In genomic region chr6:44243345-44243744, GRCh38 we compare ENCODE assay signal across 27 cellular contexts. TPM values are rescaled to one million over a fixed set of nuclear protein-coding genes. Genes with fewer than 3 reads are reported as not detected.
"Had no signal": no experiment of that assay in that cellular context is flagged by ENCODE, and none has a peak within 500 bp of the region (broad histone marks: within the 10 kb centered on the region; RNA-seq: fewer than 3 reads in every experiment).

No MANE protein-coding gene starts in this region.

- H3K27ac Mint-ChIP-seq: dendritic cell treated with granulocyte-macrophage colony-stimulating factor and Interleukin-4, amounts not matched to agents 40 ng/mL and 50 ng/mL, for 4 days; endodermal cell; nephron progenitor cell; stimulated activated naive B cell treated with anti-CD40 and anti-IgM and Interleukin-4, amounts not matched to agents 10 μg/mL and 1 μg/mL and 100 μg/mL, for 72 hours had no signal

- H3K4me3 Mint-ChIP-seq: dendritic cell treated with granulocyte-macrophage colony-stimulating factor and Interleukin-4, amounts not matched to agents 40 ng/mL and 50 ng/mL, for 4 days; endodermal cell; nephron progenitor cell; stimulated activated naive B cell treated with anti-CD40 and anti-IgM and Interleukin-4, amounts not matched to agents 10 μg/mL and 1 μg/mL and 100 μg/mL, for 72 hours had no signal

- H3K4me3 ChIP-seq: colonic mucosa, gastrocnemius medialis, left lung, right lobe of liver, thoracic aorta, tibial nerve, vagina had no signal

- H3K9me3 ChIP-seq: colonic mucosa, gastrocnemius medialis, left lung, neutrophil, right lobe of liver, thoracic aorta, tibial nerve, vagina had no signal

- DNase-seq: colonic mucosa; effector CD8-positive, alpha-beta T cell; endodermal cell; foreskin fibroblast; gastrocnemius medialis; mammary epithelial cell; mesendoderm; midbrain; naive thymus-derived CD4-positive, alpha-beta T cell; nephron progenitor cell; small intestine; stimulated activated CD4-positive, alpha-beta T cell treated with anti-CD3 and anti-CD28 coated beads, Interleukin-15, amount 100 ng/mL, for 24 hours; stimulated activated CD4-positive, alpha-beta T cell treated with anti-CD3 and anti-CD28 coated beads, Interleukin-2, amount 100 ng/mL, for 48 hours; stimulated activated naive B cell treated with anti-CD40 and anti-IgM and Interleukin-4, amounts not matched to agents 10 μg/mL and 1 μg/mL and 100 μg/mL, for 72 hours had no signal

- ATAC-seq: esophagus mucosa; gastrocnemius medialis; left lung; naive thymus-derived CD4-positive, alpha-beta T cell; right lobe of liver; stimulated activated naive B cell treated with anti-CD40 and anti-IgM and Interleukin-4, amounts not matched to agents 10 μg/mL and 1 μg/mL and 100 μg/mL, for 72 hours had no signal

- H3K36me3 ChIP-seq: colonic mucosa, gastrocnemius medialis, neutrophil, thoracic aorta, tibial nerve, vagina had no signal

- H2AFZ ChIP-seq: parathyroid adenoma had no signal

- H3K27ac ChIP-seq: colonic mucosa, epithelial cell of prostate, gastrocnemius medialis, left lung, neutrophil, parathyroid adenoma, right lobe of liver, thoracic aorta, tibial nerve, vagina had no signal

- H3K27me3 ChIP-seq: colonic mucosa, gastrocnemius medialis, left lung, neutrophil, right lobe of liver, tibial nerve, vagina had no signal

- H3K9me3 Mint-ChIP-seq: dendritic cell treated with granulocyte-macrophage colony-stimulating factor and Interleukin-4, amounts not matched to agents 40 ng/mL and 50 ng/mL, for 4 days; nephron progenitor cell; stimulated activated naive B cell treated with anti-CD40 and anti-IgM and Interleukin-4, amounts not matched to agents 10 μg/mL and 1 μg/mL and 100 μg/mL, for 72 hours; stimulated activated naive CD8-positive, alpha-beta T cell treated with anti-CD3 and anti-CD28 coated beads, Interleukin-15, Interleukin-2, amounts not matched to agents 100 ng/mL and 50 ng/mL, for 24 hours had no signal

RNA-seq across cellular contexts. Expression of gene MYMX, which starts 26.6 kb away (rescaled TPM):
- total RNA-seq: colonic mucosa; gastrocnemius medialis; naive thymus-derived CD4-positive, alpha-beta T cell; progenitor cell of endocrine pancreas; right lobe of liver; thoracic aorta; tibial nerve; ureter; vagina had no signal
